1 cellular context compared by ENCODE assay signal in the genomic region with DNA sequence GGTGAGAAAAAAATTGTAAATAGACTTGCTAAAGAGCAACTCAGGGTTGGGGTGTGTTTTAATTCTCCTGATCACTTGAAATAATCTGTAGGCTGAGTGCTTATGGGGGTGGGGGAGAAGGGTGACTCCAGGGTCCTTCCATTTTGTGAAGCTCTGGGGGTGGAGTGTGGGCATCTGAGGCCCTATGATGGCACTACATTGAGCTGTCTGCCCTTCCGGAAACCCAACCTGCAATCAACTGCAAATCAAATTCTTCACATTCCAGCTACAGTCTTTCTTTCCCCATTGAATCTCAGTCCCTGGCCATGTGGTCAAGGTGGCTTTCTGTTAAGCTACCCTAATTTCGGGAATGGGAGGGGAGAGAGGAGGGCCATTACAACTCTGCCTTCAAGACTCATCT.
TF ChIP-seq lines count a peak whose summit lies in the region.

No MANE protein-coding gene starts in this region.

TF ChIP-seq in HEK293, 187 proteins besides CTCF, POLR2A, EP300 and RAD21 (continued from another document):
- TF ChIP-seq, protein P1, sequence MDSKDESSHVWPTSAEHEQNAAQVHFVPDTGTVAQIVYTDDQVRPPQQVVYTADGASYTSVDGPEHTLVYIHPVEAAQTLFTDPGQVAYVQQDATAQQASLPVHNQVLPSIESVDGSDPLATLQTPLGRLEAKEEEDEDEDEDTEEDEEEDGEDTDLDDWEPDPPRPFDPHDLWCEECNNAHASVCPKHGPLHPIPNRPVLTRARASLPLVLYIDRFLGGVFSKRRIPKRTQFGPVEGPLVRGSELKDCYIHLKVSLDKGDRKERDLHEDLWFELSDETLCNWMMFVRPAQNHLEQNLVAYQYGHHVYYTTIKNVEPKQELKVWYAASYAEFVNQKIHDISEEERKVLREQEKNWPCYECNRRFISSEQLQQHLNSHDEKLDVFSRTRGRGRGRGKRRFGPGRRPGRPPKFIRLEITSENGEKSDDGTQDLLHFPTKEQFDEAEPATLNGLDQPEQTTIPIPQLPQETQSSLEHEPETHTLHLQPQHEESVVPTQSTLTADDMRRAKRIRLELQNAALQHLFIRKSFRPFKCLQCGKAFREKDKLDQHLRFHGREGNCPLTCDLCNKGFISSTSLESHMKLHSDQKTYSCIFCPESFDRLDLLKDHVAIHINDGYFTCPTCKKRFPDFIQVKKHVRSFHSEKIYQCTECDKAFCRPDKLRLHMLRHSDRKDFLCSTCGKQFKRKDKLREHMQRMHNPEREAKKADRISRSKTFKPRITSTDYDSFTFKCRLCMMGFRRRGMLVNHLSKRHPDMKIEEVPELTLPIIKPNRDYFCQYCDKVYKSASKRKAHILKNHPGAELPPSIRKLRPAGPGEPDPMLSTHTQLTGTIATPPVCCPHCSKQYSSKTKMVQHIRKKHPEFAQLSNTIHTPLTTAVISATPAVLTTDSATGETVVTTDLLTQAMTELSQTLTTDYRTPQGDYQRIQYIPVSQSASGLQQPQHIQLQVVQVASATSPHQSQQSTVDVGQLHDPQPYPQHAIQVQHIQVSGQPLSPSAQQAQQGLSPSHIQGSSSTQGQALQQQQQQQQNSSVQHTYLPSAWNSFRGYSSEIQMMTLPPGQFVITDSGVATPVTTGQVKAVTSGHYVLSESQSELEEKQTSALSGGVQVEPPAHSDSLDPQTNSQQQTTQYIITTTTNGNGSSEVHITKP (tag by site-specific recombination; IDR thresholded peaks at IDR 0.05) = peak; percentile 66
